Comparison of ENCODE assay signal across 18 cellular contexts in genomic region chr18:76203552-76203951, GRCh38.
DNase-seq lines count a peak whose midpoint lies in the region; ATAC-seq, FAIRE-seq and TF ChIP-seq lines count a peak whose summit lies in the region.
"Had no signal": no experiment of that assay in that cellular context is flagged by ENCODE, and none has a peak within 500 bp of the region (broad histone marks: within the 10 kb centered on the region; RNA-seq: fewer than 3 reads in every experiment).

No MANE protein-coding gene starts in this region.

- H3K27me3 Mint-ChIP-seq in activated naive CD8-positive, alpha-beta T cell treated with anti-CD3 and anti-CD28 coated beads, Interleukin-2, amount 50 U/mL, for 24 hours, result peaks cover 24% of the 10 kb centered on the region
- peaks cover 25% of the 10 kb centered on the region for H3K27me3 Mint-ChIP-seq in activated naive CD8-positive, alpha-beta T cell treated with anti-CD3 and anti-CD28 coated beads for 36 hours
- peaks cover 24% of the 10 kb centered on the region for H3K27me3 Mint-ChIP-seq in astrocyte (ENCODE audit: low read depth, unreplicated experiment)
- H3K27me3 Mint-ChIP-seq in activated T-helper 1 cell treated with anti-CD3 and anti-CD28 coated beads, Interleukin-12 subunit alpha, Interleukin-12 subunit beta, Interleukin-2, Interleukin-4 antibody, amounts not matched to agents 30 ng/mL and 10 ng/mL and 1 ng/mL, durations not matched to agents 14 hours and 24 hours and 36 hours (ENCODE audit: insufficient read depth), result no peaks in the 10 kb centered on the region

- peaks cover 4% of the 10 kb centered on the region for H3K4me1 Mint-ChIP-seq in activated naive CD8-positive, alpha-beta T cell treated with anti-CD3 and anti-CD28 coated beads, Interleukin-2, amount 50 U/mL, for 24 hours
- no peaks in the 10 kb centered on the region for H3K4me1 Mint-ChIP-seq in activated naive CD8-positive, alpha-beta T cell treated with anti-CD3 and anti-CD28 coated beads for 36 hours
- H3K4me1 Mint-ChIP-seq in astrocyte (ENCODE audit: low read depth, unreplicated experiment), result no peaks in the 10 kb centered on the region
- no peaks in the 10 kb centered on the region for H3K4me1 Mint-ChIP-seq in activated T-helper 1 cell treated with anti-CD3 and anti-CD28 coated beads, Interleukin-12 subunit alpha, Interleukin-12 subunit beta, Interleukin-2, Interleukin-4 antibody, amounts not matched to agents 30 ng/mL and 10 ng/mL and 1 ng/mL, durations not matched to agents 14 hours and 24 hours and 36 hours (ENCODE audit: low read depth)
- H3K4me1 Mint-ChIP-seq: H9 had no signal

- no peaks in the 10 kb centered on the region for H4K20me1 ChIP-seq in astrocyte (ENCODE audit: insufficient read depth, low read length)

- H3K36me3 Mint-ChIP-seq in activated naive CD8-positive, alpha-beta T cell treated with anti-CD3 and anti-CD28 coated beads, Interleukin-2, amount 50 U/mL, for 24 hours (ENCODE audit: low read depth), result no peaks in the 10 kb centered on the region
- H3K36me3 Mint-ChIP-seq in activated naive CD8-positive, alpha-beta T cell treated with anti-CD3 and anti-CD28 coated beads for 36 hours, result no peaks in the 10 kb centered on the region
- H3K36me3 Mint-ChIP-seq in astrocyte (ENCODE audit: low read depth, unreplicated experiment), result no peaks in the 10 kb centered on the region
- no peaks in the 10 kb centered on the region for H3K36me3 Mint-ChIP-seq in activated T-helper 1 cell treated with anti-CD3 and anti-CD28 coated beads, Interleukin-12 subunit alpha, Interleukin-12 subunit beta, Interleukin-2, Interleukin-4 antibody, amounts not matched to agents 30 ng/mL and 10 ng/mL and 1 ng/mL, durations not matched to agents 14 hours and 24 hours and 36 hours (ENCODE audit: low read depth)

- no peak overlapping the region for H3K27ac ChIP-seq in astrocyte (ENCODE audit: low read depth, low read length)
- H3K27ac ChIP-seq: A549, C4-2B had no signal

- no peaks in the 10 kb centered on the region for H3K27me3 ChIP-seq in astrocyte (ENCODE audit: insufficient read depth, low read length)

- H3K79me2 ChIP-seq in astrocyte (ENCODE audit: insufficient read depth, low read length), result no peaks in the 10 kb centered on the region

- H3K4me1 ChIP-seq in astrocyte (ENCODE audit: insufficient read depth, low read length), result no peaks in the 10 kb centered on the region
- H3K4me1 ChIP-seq: A549, Caco-2 had no signal

- peak; percentile 68 for ATAC-seq in activated naive CD8-positive, alpha-beta T cell treated with anti-CD3 and anti-CD28 coated beads, Interleukin-2, amount 50 U/mL, for 24 hours
- ATAC-seq in stimulated activated naive CD8-positive, alpha-beta T cell treated with anti-CD3 and anti-CD28 coated beads, Interleukin-15, Interleukin-2, amounts not matched to agents 100 U/mL and 50 U/mL, for 24 hours, result peak; percentile 59
- ATAC-seq in GM21367 (IDR thresholded peaks at IDR 0.05; ENCODE audit: unreplicated experiment), result no peak
- ATAC-seq: A549 had no signal

- no peak overlapping the region for H3K27ac Mint-ChIP-seq in activated naive CD8-positive, alpha-beta T cell treated with anti-CD3 and anti-CD28 coated beads, Interleukin-2, amount 50 U/mL, for 24 hours
- H3K27ac Mint-ChIP-seq in activated naive CD8-positive, alpha-beta T cell treated with anti-CD3 and anti-CD28 coated beads for 36 hours, result no peak overlapping the region
- H3K27ac Mint-ChIP-seq in astrocyte (ENCODE audit: unreplicated experiment), result no peak overlapping the region
- no peak overlapping the region for H3K27ac Mint-ChIP-seq in activated T-helper 1 cell treated with anti-CD3 and anti-CD28 coated beads, Interleukin-12 subunit alpha, Interleukin-12 subunit beta, Interleukin-2, Interleukin-4 antibody, amounts not matched to agents 30 ng/mL and 10 ng/mL and 1 ng/mL, durations not matched to agents 14 hours and 24 hours and 36 hours
- H3K27ac Mint-ChIP-seq: CD4-positive, alpha-beta T cell; H9 had no signal

- no peak overlapping the region for H3K9ac ChIP-seq in astrocyte (ENCODE audit: low read length)

- no peak overlapping the region for H2AFZ ChIP-seq in astrocyte (ENCODE audit: low read depth, low read length)

- intact Hi-C loops in activated T-helper 1 cell treated with anti-CD3 and anti-CD28 coated beads, Interleukin-12 subunit alpha, Interleukin-12 subunit beta, Interleukin-2, Interleukin-4 antibody, amounts not matched to agents 30 ng/mL and 10 ng/mL and 1 ng/mL, durations not matched to agents 14 hours and 24 hours and 36 hours (cut with micrococcal nuclease), result no loop called here

- H3K9me3 ChIP-seq in astrocyte (ENCODE audit: insufficient read depth, low read depth, low read length), result no peaks in the 10 kb centered on the region
- H3K9me3 ChIP-seq: A549, Caco-2 had no signal

- no peak overlapping the region for H3K4me2 ChIP-seq in astrocyte (ENCODE audit: low read length)
- H3K4me2 ChIP-seq: A549 had no signal

- no peak for TF ChIP-seq CTCF in astrocyte (IDR thresholded peaks at IDR 0.05; ENCODE audit: insufficient read depth, low read depth, low read length)

- H3K4me3 Mint-ChIP-seq in activated naive CD8-positive, alpha-beta T cell treated with anti-CD3 and anti-CD28 coated beads, Interleukin-2, amount 50 U/mL, for 24 hours, result no peak overlapping the region
- H3K4me3 Mint-ChIP-seq in activated naive CD8-positive, alpha-beta T cell treated with anti-CD3 and anti-CD28 coated beads for 36 hours, result no peak overlapping the region
- no peak overlapping the region for H3K4me3 Mint-ChIP-seq in astrocyte (ENCODE audit: unreplicated experiment)
- no peak overlapping the region for H3K4me3 Mint-ChIP-seq in activated T-helper 1 cell treated with anti-CD3 and anti-CD28 coated beads, Interleukin-12 subunit alpha, Interleukin-12 subunit beta, Interleukin-2, Interleukin-4 antibody, amounts not matched to agents 30 ng/mL and 10 ng/mL and 1 ng/mL, durations not matched to agents 14 hours and 24 hours and 36 hours
- H3K4me3 Mint-ChIP-seq: CD4-positive, alpha-beta T cell; H9 had no signal

- H3K9me3 Mint-ChIP-seq in activated naive CD8-positive, alpha-beta T cell treated with anti-CD3 and anti-CD28 coated beads, Interleukin-2, amount 50 U/mL, for 24 hours, result no peaks in the 10 kb centered on the region
- H3K9me3 Mint-ChIP-seq in activated naive CD8-positive, alpha-beta T cell treated with anti-CD3 and anti-CD28 coated beads for 36 hours, result no peaks in the 10 kb centered on the region
- peaks cover 4% of the 10 kb centered on the region for H3K9me3 Mint-ChIP-seq in astrocyte (ENCODE audit: unreplicated experiment)
- H3K9me3 Mint-ChIP-seq in activated T-helper 1 cell treated with anti-CD3 and anti-CD28 coated beads, Interleukin-12 subunit alpha, Interleukin-12 subunit beta, Interleukin-2, Interleukin-4 antibody, amounts not matched to agents 30 ng/mL and 10 ng/mL and 1 ng/mL, durations not matched to agents 14 hours and 24 hours and 36 hours, result no peaks in the 10 kb centered on the region

- no peaks in the 10 kb centered on the region for H3K36me3 ChIP-seq in astrocyte (ENCODE audit: insufficient read depth, low read length)

- FAIRE-seq in astrocyte (lab: Jason Lieb, UNC), result no peak
- FAIRE-seq: A549, H1, HTR-8/SVneo had no signal

- H3K4me3 ChIP-seq in astrocyte (ENCODE audit: insufficient read depth, low read depth, low read length), result no peak overlapping the region
- H3K4me3 ChIP-seq: A549 had no signal

- no peak for DNase-seq in activated naive CD8-positive, alpha-beta T cell treated with anti-CD3 and anti-CD28 coated beads, Interleukin-2, amount 50 U/mL, for 24 hours
- no peak for DNase-seq in activated naive CD8-positive, alpha-beta T cell treated with anti-CD3 and anti-CD28 coated beads for 36 hours
- peak; percentile 17 for DNase-seq in astrocyte (ENCODE audit: low read depth)
- no peak for DNase-seq in stimulated activated naive CD8-positive, alpha-beta T cell treated with anti-CD3 and anti-CD28 coated beads, Interleukin-15, Interleukin-2, amounts not matched to agents 100 U/mL and 50 U/mL, for 24 hours
- DNase-seq in activated T-helper 1 cell treated with anti-CD3 and anti-CD28 coated beads, Interleukin-12 subunit alpha, Interleukin-12 subunit beta, Interleukin-2, Interleukin-4 antibody, amounts not matched to agents 30 ng/mL and 10 ng/mL and 1 ng/mL, durations not matched to agents 14 hours and 24 hours and 36 hours (ENCODE audit: low spot score), result no peak
- DNase-seq: AML-193; Caco-2; CD4-positive, alpha-beta T cell; DMS153; DMS79 treated with DMSO at 0.1 percent for 48 hours; GF-D8; H9; IMR-90 had no signal
